24 cellular contexts compared by ENCODE assay signal in genomic region chr13:97174638-97175037, GRCh38. TPM values are rescaled to one million over a fixed set of nuclear protein-coding genes. Genes with fewer than 3 reads are reported as not detected.
A peak's percentile ranks its signal among the peaks of the same experiment; 100 is the strongest.
DNase-seq lines count a peak whose midpoint lies in the region; FAIRE-seq and TF ChIP-seq lines count a peak whose summit lies in the region.
"Had no signal": no experiment of that assay in that cellular context is flagged by ENCODE, and none has a peak within 500 bp of the region (broad histone marks: within the 10 kb centered on the region; RNA-seq: fewer than 3 reads in every experiment).

No MANE protein-coding gene starts in this region.

- peaks cover 51% of the 10 kb centered on the region for H3K27me3 Mint-ChIP-seq in MCF 10A (ENCODE audit: insufficient read depth, unreplicated experiment)

- H3K27ac ChIP-seq in breast epithelium (no peak overlapping the region), uterus (no peak overlapping the region), adrenal gland (no peak overlapping the region)
- H3K27ac ChIP-seq: KMS-11, RWPE1 had no signal

- H3K4me3 Mint-ChIP-seq in MCF 10A (ENCODE audit: unreplicated experiment), result no peak overlapping the region
- H3K4me3 Mint-ChIP-seq: B cell; CD4-positive, CD25-positive, alpha-beta regulatory T cell had no signal

- H3K27me3 ChIP-seq in breast epithelium (no peaks in the 10 kb centered on the region), uterus (no peaks in the 10 kb centered on the region), adrenal gland (no peaks in the 10 kb centered on the region)

- no peak for FAIRE-seq in RCC 7860 (lab: Jason Lieb, UNC)
- FAIRE-seq: GM12878, GM19239 had no signal

- H3K36me3 Mint-ChIP-seq in MCF 10A (ENCODE audit: insufficient read depth, unreplicated experiment), result no peaks in the 10 kb centered on the region
- H3K36me3 Mint-ChIP-seq: CD4-positive, CD25-positive, alpha-beta regulatory T cell had no signal

- no peaks in the 10 kb centered on the region for H3K4me1 ChIP-seq in breast epithelium
- no peaks in the 10 kb centered on the region for H3K4me1 ChIP-seq in uterus
- no peaks in the 10 kb centered on the region for H3K4me1 ChIP-seq in adrenal gland (replicated peaks in 1 of 2)

- H3K9me3 Mint-ChIP-seq in MCF 10A (ENCODE audit: unreplicated experiment), result no peaks in the 10 kb centered on the region

- no peaks in the 10 kb centered on the region for H3K9me3 ChIP-seq in breast epithelium
- no peaks in the 10 kb centered on the region for H3K9me3 ChIP-seq in uterus
- no peaks in the 10 kb centered on the region for H3K9me3 ChIP-seq in adrenal gland (replicated peaks in 1 of 3)

- POLR2A ChIA-PET in MCF 10A (lab: Yijun Ruan, JAX), result no interaction called here

- no peak for TF ChIP-seq POLR2A in breast epithelium (IDR thresholded peaks at IDR 0.05)
- TF ChIP-seq POLR2A in uterus (IDR thresholded peaks at IDR 0.05), result no peak
- TF ChIP-seq POLR2A in adrenal gland (IDR thresholded peaks at IDR 0.05), result no peak

- no peak overlapping the region for H3K4me3 ChIP-seq in breast epithelium
- no peak overlapping the region for H3K4me3 ChIP-seq in uterus
- H3K4me3 ChIP-seq in adrenal gland, result no peak overlapping the region
- H3K4me3 ChIP-seq: GM12878 had no signal

- H3K27ac Mint-ChIP-seq in MCF 10A (ENCODE audit: low read depth, unreplicated experiment), result no peak overlapping the region
- H3K27ac Mint-ChIP-seq: B cell had no signal

- DNase-seq in MCF 10A (ENCODE audit: unreplicated experiment) (peak; percentile 10), breast epithelium (ENCODE audit: low spot score in 2 of 2) (no peak), RCC 7860 (ENCODE audit: low spot score) (peak; percentile 24), hepatic stellate cell (ENCODE audit: low spot score) (peak; percentile 8), uterus (no peak), adrenal gland (no peak), NCI-H1092 (lab: John Stamatoyannopoulos, UW) (no peak)
- DNase-seq: CD4-positive, CD25-positive, alpha-beta regulatory T cell; COR-L47; DMS 273 treated with DMSO at 0.1 percent for 48 hours; HCEC 1CT; NCI-H1048; NCI-H146; NCI-H2081; NCI-H2227 treated with DMSO at 0.1 percent for 48 hours; NCI-H510A treated with DMSO at 0.1 percent for 48 hours; NCI-H82; OCI-M1; SIG-M5 had no signal

- CTCF ChIA-PET in MCF 10A (lab: Yijun Ruan, JAX), result interaction anchor here (0.8 kb wide), 1 partner anchor 64 kb away, joined by 3 read pairs; no protein-coding TSS in a partner anchor

- TF ChIP-seq CTCF in MCF 10A (IDR thresholded peaks at IDR 0.05; ENCODE audit: unreplicated experiment) (no peak), breast epithelium (IDR thresholded peaks at IDR 0.05) (no peak), uterus (IDR thresholded peaks at IDR 0.05) (no peak), adrenal gland (IDR thresholded peaks at IDR 0.05) (no peak)

- BruUV-seq in MCF 10A (replicated peaks; lab: Mats Ljungman, UMichigan), result no TSS peak

- H3K4me1 Mint-ChIP-seq in MCF 10A (ENCODE audit: insufficient read depth, unreplicated experiment), result no peaks in the 10 kb centered on the region
- H3K4me1 Mint-ChIP-seq: B cell; CD4-positive, CD25-positive, alpha-beta regulatory T cell had no signal

- intact Hi-C loops in MCF 10A (cut with micrococcal nuclease) (no loop called here), breast epithelium (cut with DNase I; ENCODE audit: low total_unique reads) (no loop called here), uterus (cut with DNase I; ENCODE audit: low total_unique reads) (no loop called here), adrenal gland (cut with DNase I) (no loop called here)

- no peaks in the 10 kb centered on the region for H3K36me3 ChIP-seq in breast epithelium
- no peaks in the 10 kb centered on the region for H3K36me3 ChIP-seq in uterus
- H3K36me3 ChIP-seq in adrenal gland (replicated peaks in 1 of 2), result no peaks in the 10 kb centered on the region

RNA-seq across cellular contexts. Expression of gene MBNL2, which starts 47.5 kb away (rescaled TPM):
- total RNA-seq in MCF 10A (2022) (74.3 and 85.8 TPM in 2 replicates), breast epithelium (100 to 1,000 TPM in 2 of 3 donors, 10 to 100 TPM in 1; 68.5 to 131 (median 120) TPM), uterus (100 to 1,000 TPM in 1 of 4 donors, 10 to 100 TPM in 3; 50.7 to 115 (median 72.0) TPM), adrenal gland (100 to 1,000 TPM; 102 to 250 (median 163) TPM)
- 100 to 1,000 TPM in 1 of 3 donors, 10 to 100 TPM in 2; 29.2 to 119 (median 40.2) TPM for polyA plus RNA-seq in adrenal gland

Comparison
In these comparisons a context has a peak if more than half of its experiments do, and no peak if none do; other contexts are left out.
1. DNase-seq: peak in MCF 10A (single experiment), RCC 7860 (single experiment) and hepatic stellate cell (single experiment); none in breast epithelium (0 of 2), uterus (0 of 2), adrenal gland (0 of 7) and NCI-H1092 (single experiment).